In genomic region chr7:134892002-134892693, GRCh38 we compare ENCODE assay signal across 9 cellular contexts.
A peak's percentile ranks its signal among the peaks of the same experiment; 100 is the strongest.
DNase-seq lines count a peak whose midpoint lies in the region; ATAC-seq, FAIRE-seq and TF ChIP-seq lines count a peak whose summit lies in the region.
"Had no signal": no experiment of that assay in that cellular context is flagged by ENCODE, and none has a peak within 500 bp of the region (broad histone marks: within the 10 kb centered on the region; RNA-seq: fewer than 3 reads in every experiment).

No MANE protein-coding gene starts in this region.

- peak overlapping the region; percentile 71 for H3K9ac ChIP-seq in H9 (ENCODE audit: extremely low read depth, insufficient read length, low read length)
- peak overlapping the region; percentile 91 for H3K9ac ChIP-seq in mammary epithelial cell (ENCODE audit: insufficient read depth, low read length)
- H3K9ac ChIP-seq in keratinocyte (ENCODE audit: control insufficient read depth, extremely low read depth, insufficient read depth, low read length), result peak overlapping the region; percentile 82
- peak overlapping the region; percentile 18 to 70 (median 40) for H3K9ac ChIP-seq in skeletal muscle tissue (ENCODE audit: low read depth in 1 of 3, low read length in 3 of 3)

- no peak overlapping the region for H2BK20ac ChIP-seq in H9 (ENCODE audit: low read depth, low read length, poor library complexity, severe bottlenecking)

- no peak overlapping the region for H3K23ac ChIP-seq in H9 (ENCODE audit: insufficient read length, low read depth, low read length)

- H4K5ac ChIP-seq in H9 (ENCODE audit: insufficient read length, low read depth, low read length), result no peak overlapping the region

- H3K79me1 ChIP-seq in H9 (ENCODE audit: insufficient read depth, low read depth, low read length, poor library complexity, severe bottlenecking), result peaks cover 2% of the 10 kb centered on the region

- no peak overlapping the region for H3K18ac ChIP-seq in H9 (ENCODE audit: insufficient read length, low read depth, low read length)

- H3K79me2 ChIP-seq in H9 (ENCODE audit: insufficient read depth, low read length) (peaks cover 2% of the 10 kb centered on the region; the same call in 1 of the 2 replicates), mammary epithelial cell (ENCODE audit: insufficient read depth, low read length) (peaks cover 59% of the 10 kb centered on the region), keratinocyte (ENCODE audit: control insufficient read depth, insufficient read depth, low read length) (peaks cover 53% of the 10 kb centered on the region)

- no peak overlapping the region for H2BK5ac ChIP-seq in H9 (ENCODE audit: insufficient read length, low read length)

- peaks cover 10% of the 10 kb centered on the region for H3K23me2 ChIP-seq in H9 (ENCODE audit: insufficient read length, low read depth, low read length, poor library complexity, severe bottlenecking)

- DNase-seq in H9 (no peak), mammary epithelial cell (no peak), keratinocyte (ENCODE audit: low read depth, low spot score) (no peak), NCI-H1930 (lab: John Stamatoyannopoulos, UW) (no peak), activated gamma-delta T cell treated with Interleukin-2 at 50 U/mL for 16 hours (no peak)
- DNase-seq in stimulated activated CD4-positive, alpha-beta T cell treated with anti-CD3 and anti-CD28 coated beads, Interleukin-4, amount 100 ng/mL, for 4 hours, result no peak

- no peaks in the 10 kb centered on the region for H3K27me3 ChIP-seq in H9 (ENCODE audit: insufficient read depth, low read length)
- H3K27me3 ChIP-seq in mammary epithelial cell (ENCODE audit: insufficient read depth, low read length), result no peaks in the 10 kb centered on the region
- no peaks in the 10 kb centered on the region for H3K27me3 ChIP-seq in keratinocyte (ENCODE audit: control insufficient read depth, extremely low read depth, insufficient read depth, low read length)
- no peaks in the 10 kb centered on the region for H3K27me3 ChIP-seq in skeletal muscle tissue (ENCODE audit: control insufficient read depth in 3 of 3, insufficient read depth in 3 of 3, low read length in 3 of 3)

- peak overlapping the region; percentile 75 for H3K4me2 ChIP-seq in H9 (ENCODE audit: insufficient read depth, insufficient read length, low read length)
- H3K4me2 ChIP-seq in mammary epithelial cell (ENCODE audit: insufficient read depth, low read depth, low read length), result peak overlapping the region; percentile 94
- peak overlapping the region; percentile 84 for H3K4me2 ChIP-seq in keratinocyte (ENCODE audit: control insufficient read depth, extremely low read depth, insufficient read depth, low read depth, low read length)

- in situ Hi-C loops in mammary epithelial cell (cut with MboI; ENCODE audit: low sequenced_read_pairs in 2 of 2), result no loop called here

- H3K9me1 ChIP-seq in keratinocyte (ENCODE audit: control insufficient read depth, extremely low read depth, insufficient read depth, low read length), result no peaks in the 10 kb centered on the region

- no peak overlapping the region; the same call in 1 of the 2 replicates for H3K14ac ChIP-seq in H9 (ENCODE audit: insufficient read depth, low read length)

- H4K91ac ChIP-seq in H9 (ENCODE audit: insufficient read length, low read depth, low read length), result no peak overlapping the region

- dilution Hi-C loops in mammary epithelial cell (cut with HindIII; ENCODE audit: low sequenced_read_pairs) (no loop called here), keratinocyte (cut with MboI; ENCODE audit: extremely low pct_ligation_motif_present, low sequenced_read_pairs) (no loop called here)

- H3K4me3 Mint-ChIP-seq in H9, result peak overlapping the region; percentile 88 to 90

- no peaks in the 10 kb centered on the region for H3K27me3 Mint-ChIP-seq in H9 (ENCODE audit: low read depth)

- peaks cover 39 to 42% of the 10 kb centered on the region in 2 experiments for H3K4me1 Mint-ChIP-seq in H9

- WGBS in H9 (ENCODE audit: extremely low coverage, insufficient read length, low lambda C conversion rate), result no CpG with 5 or more reads among the region's 10 CpGs
- 47% methylated on average over 9 of the region's 10 CpGs for WGBS in mammary epithelial cell (ENCODE audit: low coverage, missing lambda C conversion rate)

- peaks cover 25 to 30% (median 28%) of the 10 kb centered on the region in 3 experiments for H3K36me3 Mint-ChIP-seq in H9 (ENCODE audit: insufficient read depth in 1 of 3, low read depth in 3 of 3)

- no peak overlapping the region for H3K56ac ChIP-seq in H9 (ENCODE audit: insufficient read length, low read depth, low read length)

- no peak overlapping the region for H3K4ac ChIP-seq in H9 (ENCODE audit: low read depth, low read length)

- H3K27ac Mint-ChIP-seq in H9, result peak overlapping the region in 2 of 3 experiments; percentile 15 to 96; a peak in 3 of 7 replicates
- H3K27ac Mint-ChIP-seq: activated naive CD4-positive, alpha-beta T cell treated with anti-CD3 and anti-CD28 coated beads, Interleukin-2, amount 50 U/mL, for 72 hours had no signal

- H4K20me1 ChIP-seq in H9 (ENCODE audit: control insufficient read depth, insufficient read depth, insufficient read length), result no peaks in the 10 kb centered on the region
- H4K20me1 ChIP-seq in mammary epithelial cell (ENCODE audit: insufficient read depth, low read length), result no peaks in the 10 kb centered on the region
- H4K20me1 ChIP-seq in keratinocyte (ENCODE audit: control insufficient read depth, extremely low read depth, insufficient read depth, low read length), result no peaks in the 10 kb centered on the region

- H4K8ac ChIP-seq in H9 (replicated peaks; ENCODE audit: insufficient read length, low read depth, low read length), result no peak overlapping the region

- H2BK120ac ChIP-seq in H9 (ENCODE audit: low read depth, low read length, poor library complexity, severe bottlenecking), result no peak overlapping the region

- no peak overlapping the region for H2AK5ac ChIP-seq in H9 (ENCODE audit: insufficient read length, low read length)

- no TSS peak for BruUV-seq in mammary epithelial cell (replicated peaks; lab: Mats Ljungman, UMichigan)

- H2AFZ ChIP-seq in H9 (ENCODE audit: low read length), result no peak overlapping the region
- H2AFZ ChIP-seq in mammary epithelial cell (ENCODE audit: low read depth, low read length), result peak overlapping the region; percentile 43
- H2AFZ ChIP-seq in keratinocyte (ENCODE audit: control insufficient read depth, low read length), result no peak overlapping the region

- H2BK15ac ChIP-seq in H9 (ENCODE audit: low read depth, low read length), result no peak overlapping the region

- no peak for ATAC-seq in HG03139 (IDR thresholded peaks at IDR 0.05; ENCODE audit: unreplicated experiment)

- no peaks in the 10 kb centered on the region for H3K9me3 ChIP-seq in H9 (ENCODE audit: control insufficient read depth, low read depth, low read length)
- peaks cover 13% of the 10 kb centered on the region for H3K9me3 ChIP-seq in mammary epithelial cell (replicated peaks; ENCODE audit: insufficient read depth, low read length)
- H3K9me3 ChIP-seq in keratinocyte (ENCODE audit: control insufficient read depth, low read depth, low read length), result peaks cover 7% of the 10 kb centered on the region
- peaks cover 0 to 3% (median 0%) of the 10 kb centered on the region in 3 donors for H3K9me3 ChIP-seq in skeletal muscle tissue (ENCODE audit: control insufficient read depth in 3 of 3, low read length in 3 of 3)

- H3K4me1 ChIP-seq in H9 (ENCODE audit: insufficient read depth, low read length) (peaks cover 10% of the 10 kb centered on the region), mammary epithelial cell (ENCODE audit: insufficient read depth, low read length) (peaks cover 28% of the 10 kb centered on the region), keratinocyte (ENCODE audit: control insufficient read depth, extremely low read depth, insufficient read depth, low read length) (peaks cover 34% of the 10 kb centered on the region), skeletal muscle tissue (ENCODE audit: control insufficient read depth in 3 of 3, insufficient read depth in 3 of 3, low read length in 3 of 3) (peaks cover 4 to 17% (median 15%) of the 10 kb centered on the region in 3 donors)

- FAIRE-seq in keratinocyte (lab: Jason Lieb, UNC), result no peak

- peaks cover 19 to 21% of the 10 kb centered on the region in 2 experiments for H3K9me3 Mint-ChIP-seq in H9

- H3T11ph ChIP-seq in H9 (ENCODE audit: low read length), result no peak overlapping the region

- intact Hi-C loops in mammary epithelial cell (cut with micrococcal nuclease), result loop anchor here (5.0 kb wide), 1 partner anchor 280 kb away; the partner anchor contains the start of gene CYREN

- H3K27ac ChIP-seq in H9 (ENCODE audit: insufficient read length, low read depth, low read length) (peak overlapping the region; percentile 13), mammary epithelial cell (ENCODE audit: insufficient read depth, low read depth, low read length) (peak overlapping the region; percentile 88), keratinocyte (ENCODE audit: control insufficient read depth, insufficient read depth, low read length) (peak overlapping the region; percentile 82), skeletal muscle tissue (ENCODE audit: low read depth, low read length) (peak overlapping the region; percentile 41)

- H3K36me3 ChIP-seq in mammary epithelial cell (ENCODE audit: insufficient read depth, low read length) (peaks cover 2% of the 10 kb centered on the region), keratinocyte (ENCODE audit: control insufficient read depth in 2 of 2, extremely low read depth in 1 of 2, insufficient read depth in 2 of 2, low read length in 2 of 2) (peaks cover 1 to 9% of the 10 kb centered on the region in 2 experiments), skeletal muscle tissue (ENCODE audit: control insufficient read depth in 3 of 3, insufficient read depth in 3 of 3, low read length in 3 of 3) (no peaks in the 10 kb centered on the region)

- no peak for TF ChIP-seq CTCF in H9 (conservative IDR thresholded peaks at IDR 0.05)
- no peak for TF ChIP-seq CTCF in mammary epithelial cell (conservative IDR thresholded peaks at IDR 0.05 in 1 of 2, IDR thresholded peaks at IDR 0.05 in 1 of 2; ENCODE audit: extremely low read depth in 1 of 2, insufficient read depth in 1 of 2, low read depth in 1 of 2, low read length in 2 of 2)
- TF ChIP-seq CTCF in keratinocyte (optimal IDR thresholded peaks at IDR 0.05 in 1 of 3, IDR thresholded peaks at IDR 0.05 in 1 of 3, conservative IDR thresholded peaks at IDR 0.05 in 1 of 3; ENCODE audit: extremely low read depth in 1 of 3, insufficient read depth in 2 of 3, low read length in 3 of 3), result no peak

- H3K4me3 ChIP-seq in mammary epithelial cell (replicated peaks in 1 of 3; ENCODE audit: insufficient read depth in 1 of 3, low read depth in 2 of 3, low read length in 3 of 3) (peak overlapping the region; percentile 74 to 90 (median 75)), keratinocyte (ENCODE audit: control insufficient read depth in 2 of 3, extremely low read depth in 1 of 3, insufficient read depth in 2 of 3, low read depth in 1 of 3, low read length in 3 of 3) (peak overlapping the region; percentile 59 to 71 (median 66)), skeletal muscle tissue (ENCODE audit: low read length in 3 of 3) (peak overlapping the region; percentile 70 to 79 (median 72))

- H2BK12ac ChIP-seq in H9 (ENCODE audit: insufficient read length, low read depth, low read length), result no peak overlapping the region

- CTCF ChIA-PET in mammary epithelial cell (lab: Charles Lee; ENCODE audit: low non-redundant PET), result no interaction called here

Comparison
In these comparisons a context has a peak if more than half of its experiments do, and no peak if none do; other contexts are left out.
1. H3K27ac ChIP-seq: peak in every context shown above with its lines; median percentile 88 in mammary epithelial cell; 82 in keratinocyte; 41 in skeletal muscle tissue; 13 in H9.
2. H3K9ac ChIP-seq: peak in every context shown above with its lines; median percentile 91 in mammary epithelial cell; 82 in keratinocyte; 71 in H9; 40 in skeletal muscle tissue.